In genomic region chr6:165649152-165649551, GRCh38 we compare ENCODE assay signal across 18 cellular contexts. TPM values are rescaled to one million over a fixed set of nuclear protein-coding genes. Genes with fewer than 3 reads are reported as not detected.
DNase-seq lines count a peak whose midpoint lies in the region; ATAC-seq and TF ChIP-seq lines count a peak whose summit lies in the region.
"Had no signal": no experiment of that assay in that cellular context is flagged by ENCODE, and none has a peak within 500 bp of the region (broad histone marks: within the 10 kb centered on the region; RNA-seq: fewer than 3 reads in every experiment).

No MANE protein-coding gene starts in this region.

- no peaks in the 10 kb centered on the region for H3K36me3 ChIP-seq in BLaER1 treated with 17β-estradiol and CSF1 and Interleukin-3, amounts not matched to agents 10 nM and 100 nM
- no peaks in the 10 kb centered on the region for H3K36me3 ChIP-seq in parathyroid adenoma (ENCODE audit: control insufficient read depth, insufficient read depth, low read length)
- no peaks in the 10 kb centered on the region for H3K36me3 ChIP-seq in tibial artery
- H3K36me3 ChIP-seq: Peyer's patch had no signal

- H3K4me2 ChIP-seq in BLaER1 treated with 17β-estradiol and CSF1 and Interleukin-3, amounts not matched to agents 10 nM and 100 nM: peak overlapping the region in 8 of 11 experiments; percentile 17 to 54 (median 29); a peak in 11 of 22 replicates
- peak overlapping the region; percentile 21 for H3K4me2 ChIP-seq in parathyroid adenoma (ENCODE audit: low read length)
- H3K4me2 ChIP-seq: A549 had no signal

- H2AFZ ChIP-seq in parathyroid adenoma: no peak overlapping the region

- no peak overlapping the region for H3K9ac ChIP-seq in BLaER1 treated with 17β-estradiol and CSF1 and Interleukin-3, amounts not matched to agents 10 nM and 100 nM
- H3K9ac ChIP-seq in parathyroid adenoma: no peak overlapping the region

- H3K27me3 ChIP-seq in BLaER1 treated with 17β-estradiol and CSF1 and Interleukin-3, amounts not matched to agents 10 nM and 100 nM: no peaks in the 10 kb centered on the region
- H3K27me3 ChIP-seq in parathyroid adenoma (ENCODE audit: control insufficient read depth, insufficient read depth, low read length) (no peaks in the 10 kb centered on the region), tibial artery (no peaks in the 10 kb centered on the region)
- H3K27me3 ChIP-seq: Peyer's patch had no signal

- no peak overlapping the region for H3K4me3 ChIP-seq in BLaER1 treated with 17β-estradiol and CSF1 and Interleukin-3, amounts not matched to agents 10 nM and 100 nM
- H3K4me3 ChIP-seq in parathyroid adenoma (ENCODE audit: low read depth, low read length): no peak overlapping the region
- H3K4me3 ChIP-seq in tibial artery: no peak overlapping the region
- H3K4me3 ChIP-seq: A549, Peyer's patch had no signal

- H3K27ac ChIP-seq in BLaER1 treated with 17β-estradiol and CSF1 and Interleukin-3, amounts not matched to agents 10 nM and 100 nM: no peak overlapping the region
- H3K27ac ChIP-seq in VCaP (peak overlapping the region; percentile 83), parathyroid adenoma (peak overlapping the region; percentile 2), tibial artery (no peak overlapping the region)
- H3K27ac ChIP-seq: Peyer's patch had no signal

- intact Hi-C loops in left ventricle myocardium superior (cut with micrococcal nuclease) (no loop called here), tibial artery (cut with DNase I; ENCODE audit: low total_unique reads) (no loop called here)

- peaks cover 0 to 9% (median 8%) of the 10 kb centered on the region in 10 experiments; a peak in 13 of 20 replicates for H3K4me1 ChIP-seq in BLaER1 treated with 17β-estradiol and CSF1 and Interleukin-3, amounts not matched to agents 10 nM and 100 nM
- H3K4me1 ChIP-seq in parathyroid adenoma (no peaks in the 10 kb centered on the region), tibial artery (no peaks in the 10 kb centered on the region)
- H3K4me1 ChIP-seq: Peyer's patch had no signal

- peak; percentile 31 for ATAC-seq in left ventricle myocardium superior
- ATAC-seq in GM18502 (IDR thresholded peaks at IDR 0.05; ENCODE audit: poor library complexity, unreplicated experiment): no peak

- no peaks in the 10 kb centered on the region for H3K9me3 ChIP-seq in BLaER1 treated with 17β-estradiol and CSF1 and Interleukin-3, amounts not matched to agents 10 nM and 100 nM (replicated peaks in 1 of 11)
- H3K9me3 ChIP-seq in parathyroid adenoma (ENCODE audit: control insufficient read depth, low read length): no peaks in the 10 kb centered on the region
- no peaks in the 10 kb centered on the region for H3K9me3 ChIP-seq in tibial artery
- H3K9me3 ChIP-seq: A549, Peyer's patch had no signal

- TF ChIP-seq CTCF in VCaP (conservative IDR thresholded peaks at IDR 0.05) (no peak), parathyroid adenoma (IDR thresholded peaks at IDR 0.05) (no peak), tibial artery (IDR thresholded peaks at IDR 0.05) (no peak)

- no peaks in the 10 kb centered on the region for H3K79me2 ChIP-seq in parathyroid adenoma

- DNase-seq in left ventricle myocardium superior: no peak
- no peak for DNase-seq in epidermal melanocyte (ENCODE audit: insufficient read length, low spot score)
- DNase-seq in tibial artery: no peak
- no peak for DNase-seq in C1 segment of cervical spinal cord (lab: John Stamatoyannopoulos, UW)
- DNase-seq: COR-L47, DMS153, GOT3, KBM-7, NCI-H146, NCI-H2081 treated with DMSO at 0.1 percent for 48 hours, NCI-H510A treated with DMSO at 0.1 percent for 48 hours, Peyer's patch, SHP77 had no signal

- H4K20me1 ChIP-seq in BLaER1 treated with 17β-estradiol and CSF1 and Interleukin-3, amounts not matched to agents 10 nM and 100 nM: no peaks in the 10 kb centered on the region

RNA-seq across cellular contexts. Expression of gene PDE10A, which starts 13.9 kb away (rescaled TPM):
- total RNA-seq in left ventricle myocardium superior: 9.3 TPM

Comparison
In these comparisons a context has a peak if more than half of its experiments do, and no peak if none do; other contexts are left out.
1. H3K27ac ChIP-seq: peak in VCaP (single experiment) and parathyroid adenoma (single experiment); none in BLaER1 treated with 17β-estradiol and CSF1 and Interleukin-3, amounts not matched to agents 10 nM and 100 nM (0 of 11) and tibial artery (0 of 2).